In the genomic region with DNA sequence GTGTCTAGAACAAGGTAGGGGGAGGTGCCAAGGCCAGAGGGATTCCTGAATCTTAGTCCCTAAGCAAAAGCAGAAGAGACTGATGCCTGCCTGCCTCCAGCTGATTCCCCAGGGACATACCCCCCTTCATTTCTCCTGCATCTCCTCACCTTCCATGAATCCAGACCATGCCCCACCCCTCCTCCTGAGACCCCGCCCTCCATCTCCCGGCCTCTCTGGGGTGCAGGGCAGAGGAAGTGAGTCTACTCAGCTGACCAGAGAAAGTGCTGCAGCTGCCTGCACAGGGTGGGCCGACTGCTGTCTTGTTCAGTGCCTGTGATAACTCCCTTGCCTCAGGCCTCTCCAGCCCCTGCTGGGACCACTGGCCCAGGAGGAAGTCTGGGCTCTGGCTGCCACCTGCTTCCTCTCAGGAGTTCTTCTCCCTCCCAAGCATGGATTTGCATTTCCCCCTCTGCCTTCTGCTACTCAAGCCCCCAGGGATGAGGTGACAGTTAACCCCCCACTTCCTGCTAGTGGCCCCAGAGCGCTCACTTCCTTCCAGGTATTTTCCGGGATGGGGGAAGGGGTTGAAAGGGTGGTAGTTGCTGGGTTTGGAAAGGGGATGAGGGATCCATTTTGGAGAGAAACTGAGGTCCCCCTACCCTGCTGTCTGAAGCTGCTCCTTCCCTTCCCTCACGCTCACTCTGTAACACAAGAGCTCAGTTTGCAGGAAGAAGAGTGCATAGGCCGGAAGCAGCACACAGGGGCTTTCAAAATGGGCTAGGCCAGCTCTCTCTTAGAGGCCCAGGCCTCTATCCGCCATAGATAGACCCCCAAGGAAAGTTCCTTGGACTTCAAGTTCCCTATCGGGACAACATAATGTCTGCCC, we compare ENCODE assay signal across 7 cellular contexts. TPM values are rescaled to one million over a fixed set of nuclear protein-coding genes. Genes with fewer than 3 reads are reported as not detected.
DNase-seq lines count a peak whose midpoint lies in the region; ATAC-seq and TF ChIP-seq lines count a peak whose summit lies in the region.

No MANE protein-coding gene starts in this region.

- H3K9ac ChIP-seq in IMR-90 (ENCODE audit: low read depth, low read length) (peak overlapping the region; percentile 91), neural progenitor cell (no peak overlapping the region)

- peak overlapping the region; percentile 74 for H3K27ac Mint-ChIP-seq in neural progenitor cell

- peak overlapping the region; percentile 98 for H3K27ac ChIP-seq in IMR-90 (ENCODE audit: insufficient read depth, low read length)
- no peak overlapping the region for H3K27ac ChIP-seq in neural progenitor cell

- peaks cover 3% of the 10 kb centered on the region for H3K36me3 Mint-ChIP-seq in neural progenitor cell

- H3K4me2 ChIP-seq in IMR-90 (ENCODE audit: low read depth, low read length) = peak overlapping the region; percentile 92
- peak overlapping the region; percentile 18 for H3K4me2 ChIP-seq in neural progenitor cell

- TF ChIP-seq CTCF in IMR-90 (conservative IDR thresholded peaks at IDR 0.05; ENCODE audit: low read depth, low read length) (no peak), neural progenitor cell (IDR thresholded peaks at IDR 0.05) (no peak)

- DNase-seq in IMR-90 (peak; percentile 88), neural progenitor cell (ENCODE audit: low spot score) (peak; percentile 26), mucosa of gallbladder (ENCODE audit: low spot score) (no peak), NCI-H1092 (lab: John Stamatoyannopoulos, UW) (no peak)

- H4K91ac ChIP-seq in IMR-90 (ENCODE audit: insufficient read depth, low read depth, low read length) = peak overlapping the region; percentile 99

- H4K8ac ChIP-seq in IMR-90 (ENCODE audit: low read depth in 2 of 2, low read length in 2 of 2) = peak overlapping the region; percentile 99 to 100

- H3K4me1 ChIP-seq in IMR-90 (ENCODE audit: control insufficient read depth, insufficient read depth, low read length) (peaks cover 38% of the 10 kb centered on the region), neural progenitor cell (peaks cover 18% of the 10 kb centered on the region)

- peak overlapping the region; percentile 89 for H3K56ac ChIP-seq in IMR-90 (ENCODE audit: extremely low read depth, insufficient read depth, low read length)

- no peaks in the 10 kb centered on the region for H3K79me2 ChIP-seq in neural progenitor cell (ENCODE audit: low read depth)

- peaks cover 12 to 24% of the 10 kb centered on the region in 2 experiments for H3K79me1 ChIP-seq in IMR-90 (ENCODE audit: low read depth in 1 of 2, low read length in 2 of 2)

- dilution Hi-C loops in IMR-90 (cut with HindIII; ENCODE audit: low sequenced_read_pairs, unreplicated experiment) = no loop called here

- H2BK15ac ChIP-seq in IMR-90 (ENCODE audit: low read depth, low read length) = peak overlapping the region; percentile 94

- peaks cover 6% of the 10 kb centered on the region for H3K27me3 Mint-ChIP-seq in neural progenitor cell (ENCODE audit: insufficient read depth, low read depth)

- CTCF ChIA-PET in IMR-90 (lab: Yijun Ruan, JAX) = no interaction called here

- intact Hi-C loops in IMR-90 (cut with micrococcal nuclease) = no loop called here

- POLR2A ChIA-PET in IMR-90 (lab: Charles Lee; ENCODE audit: unreplicated experiment) = interaction anchor here (2.2 kb wide), 1 partner anchor 13 kb away, joined by 6 read pairs; the partner anchor contains the start of gene SUPT4H1

- peak overlapping the region; percentile 99 for H2AK9ac ChIP-seq in IMR-90 (replicated peaks; ENCODE audit: low read depth, low read length, poor library complexity)

- no peak for TF ChIP-seq RAD21 in IMR-90 (IDR thresholded peaks at IDR 0.05; ENCODE audit: low read length)

- no peaks in the 10 kb centered on the region for H3F3A ChIP-seq in neural progenitor cell (ENCODE audit: low read depth)

- H3K9me3 ChIP-seq in IMR-90 (ENCODE audit: control insufficient read depth, insufficient read depth, low read length) (no peaks in the 10 kb centered on the region), neural progenitor cell (ENCODE audit: low read depth) (no peaks in the 10 kb centered on the region)

- H4K20me1 ChIP-seq in IMR-90 (ENCODE audit: insufficient read depth, low read length) (no peaks in the 10 kb centered on the region), neural progenitor cell (ENCODE audit: low read depth) (no peaks in the 10 kb centered on the region)

- H3K27me3 ChIP-seq in IMR-90 (ENCODE audit: control insufficient read depth, insufficient read depth, low read length) = no peaks in the 10 kb centered on the region
- no peaks in the 10 kb centered on the region for H3K27me3 ChIP-seq in neural progenitor cell

- peak overlapping the region; percentile 98 for H2BK120ac ChIP-seq in IMR-90 (ENCODE audit: low read depth, low read length)

- peaks cover 41% of the 10 kb centered on the region for H3K9me1 ChIP-seq in IMR-90 (ENCODE audit: insufficient read depth, low read length)

- H3K36me3 ChIP-seq in IMR-90 (ENCODE audit: control insufficient read depth, insufficient read depth, low read length) = peaks cover 6% of the 10 kb centered on the region; the same call in 1 of the 2 replicates
- no peaks in the 10 kb centered on the region for H3K36me3 ChIP-seq in neural progenitor cell

- H3K4ac ChIP-seq in IMR-90 (ENCODE audit: low read depth, low read length) = peak overlapping the region; percentile 100

- peak; percentile 77; the same call in 1 of the 2 replicates for TF ChIP-seq POLR2A in IMR-90 (IDR thresholded peaks at IDR 0.05; ENCODE audit: low read depth, low read length)

- peaks cover 31% of the 10 kb centered on the region for H3K4me1 Mint-ChIP-seq in neural progenitor cell

- peak overlapping the region; percentile 97 for H2BK5ac ChIP-seq in IMR-90 (ENCODE audit: low read depth, low read length, poor library complexity, severe bottlenecking)

- H3K14ac ChIP-seq in IMR-90 (replicated peaks; ENCODE audit: low read depth, low read length) = peak overlapping the region; percentile 100

- H3K9me3 Mint-ChIP-seq in neural progenitor cell = peaks cover 2% of the 10 kb centered on the region

- H2BK20ac ChIP-seq in IMR-90 (ENCODE audit: low read depth, low read length) = peak overlapping the region; percentile 94

- H3K4me3 Mint-ChIP-seq in neural progenitor cell = no peak overlapping the region

- 100% methylated on average over 1 of the region's 9 CpGs; no CpG with 5 or more reads in 1 of the 2 experiments for WGBS in IMR-90 (ENCODE audit: extremely low coverage in 2 of 2, insufficient read length in 1 of 2), 2 experiments

- H2AFZ ChIP-seq in IMR-90 (replicated peaks; ENCODE audit: low read length, poor library complexity) = peak overlapping the region; percentile 90
- H2AFZ ChIP-seq in neural progenitor cell (replicated peaks) = peak overlapping the region; percentile 21

- H2AK5ac ChIP-seq in IMR-90 (ENCODE audit: low read depth, low read length) = peak overlapping the region; percentile 100

- in situ Hi-C loops in IMR-90 (cut with MboI; ENCODE audit: low sequenced_read_pairs) = loop anchor here (25.0 kb wide), 1 partner anchor 477 kb away; the partner anchor contains the start of gene MRPS23

- ATAC-seq in GM19395 (IDR thresholded peaks at IDR 0.05; ENCODE audit: unreplicated experiment) (peak; percentile 29), IMR-90 (ENCODE audit: low read depth) (peak; percentile 70), esophagus mucosa (peak; percentile 28)
- peak; percentile 14 to 18 for ATAC-seq in activated CD4-positive, CD25-positive, alpha-beta regulatory T cell treated with anti-CD3 and anti-CD28 coated beads, Interleukin-2, amount 50 U/mL, for 24 hours

- H3K18ac ChIP-seq in IMR-90 (ENCODE audit: low read depth, low read length) = peak overlapping the region; percentile 94

- H3K23ac ChIP-seq in IMR-90 (ENCODE audit: low read depth, low read length) = peak overlapping the region; percentile 98

- H3K4me3 ChIP-seq in IMR-90 (ENCODE audit: insufficient read depth, low read depth, low read length) (peak overlapping the region; percentile 45), neural progenitor cell (no peak overlapping the region)

- BruUV-seq in IMR-90 (replicated peaks; lab: Mats Ljungman, UMichigan) = no TSS peak

- peak overlapping the region; percentile 99 for H4K5ac ChIP-seq in IMR-90 (ENCODE audit: low read depth, low read length)

TF ChIP-seq in IMR-90, 13 proteins besides CTCF, POLR2A, EP300 and RAD21:
- TF ChIP-seq CEBPB (IDR thresholded peaks at IDR 0.05; ENCODE audit: low read depth, low read length) (no peak), MXI1 (IDR thresholded peaks at IDR 0.05; ENCODE audit: borderline replicate concordance, low read depth, low read length) (0 out of 2 replicates have a peak, but pooled peaks have one; percentile 18), RCOR1 (IDR thresholded peaks at IDR 0.05; ENCODE audit: insufficient replicate concordance, low read length) (no peak)
- TF ChIP-seq, protein P1, sequence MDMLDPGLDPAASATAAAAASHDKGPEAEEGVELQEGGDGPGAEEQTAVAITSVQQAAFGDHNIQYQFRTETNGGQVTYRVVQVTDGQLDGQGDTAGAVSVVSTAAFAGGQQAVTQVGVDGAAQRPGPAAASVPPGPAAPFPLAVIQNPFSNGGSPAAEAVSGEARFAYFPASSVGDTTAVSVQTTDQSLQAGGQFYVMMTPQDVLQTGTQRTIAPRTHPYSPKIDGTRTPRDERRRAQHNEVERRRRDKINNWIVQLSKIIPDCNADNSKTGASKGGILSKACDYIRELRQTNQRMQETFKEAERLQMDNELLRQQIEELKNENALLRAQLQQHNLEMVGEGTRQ (IDR thresholded peaks at IDR 0.05; ENCODE audit: low read depth, low read length) = peak; percentile 24; the same call in 1 of the 2 replicates

RNA-seq across cellular contexts. Expression of gene TSPOAP1, which starts 10.5 kb away (rescaled TPM):
- total RNA-seq in IMR-90 (2012; rRNA removed) = 0.56 and 0.90 TPM in 2 replicates
- 1.2 and 1.6 TPM in 2 replicates for polyA plus RNA-seq in IMR-90 (2012; rRNA removed)
- polyA plus RNA-seq in IMR-90 (2012; cell fraction: cytosol; rRNA removed) = 0.18 and 0.74 TPM in 2 replicates
- 9.6 and 10.6 TPM in 2 replicates for polyA plus RNA-seq in IMR-90 (2012; cell fraction: nucleus; rRNA removed; ENCODE audit: low replicate concordance)
- total RNA-seq in esophagus mucosa = 2.6 TPM
- total RNA-seq in neural progenitor cell (ENCODE audit: low replicate concordance) = 13.8 and 48.7 TPM in 2 replicates
- 30.2 TPM for total RNA-seq in mucosa of gallbladder

RNA-seq across cellular contexts. Expression of gene SUPT4H1, which starts 12.9 kb away (rescaled TPM):
- total RNA-seq in IMR-90 (2012; rRNA removed) = 51.6 and 83.6 TPM in 2 replicates
- polyA plus RNA-seq in IMR-90 (2012; rRNA removed) = 97.3 and 129 TPM in 2 replicates
- polyA plus RNA-seq in IMR-90 (2012; cell fraction: cytosol; rRNA removed) = 64.1 and 109 TPM in 2 replicates
- polyA plus RNA-seq in IMR-90 (2012; cell fraction: nucleus; rRNA removed; ENCODE audit: low replicate concordance) = 30.0 and 85.6 TPM in 2 replicates
- total RNA-seq in esophagus mucosa = 58.3 TPM
- total RNA-seq in neural progenitor cell (ENCODE audit: low replicate concordance) = 60.2 and 103 TPM in 2 replicates
- total RNA-seq in mucosa of gallbladder = 72.4 TPM

RNA-seq across cellular contexts. Expression of gene MPO, which starts 58.4 kb away (rescaled TPM):
- not detected in 2 replicates for total RNA-seq in IMR-90 (2012; rRNA removed)
- polyA plus RNA-seq in IMR-90 (2012; rRNA removed) = not detected in 2 replicates
- polyA plus RNA-seq in IMR-90 (2012; cell fraction: cytosol; rRNA removed) = 0.03 TPM in 1 of 2 replicates, not detected in the other
- polyA plus RNA-seq in IMR-90 (2012; cell fraction: nucleus; rRNA removed; ENCODE audit: low replicate concordance) = 0.02 TPM in 1 of 2 replicates, not detected in the other
- not detected for total RNA-seq in esophagus mucosa
- total RNA-seq in neural progenitor cell (ENCODE audit: low replicate concordance) = not detected in 2 replicates
- total RNA-seq in mucosa of gallbladder = 0.06 TPM

Comparison
In these comparisons a context has a peak if more than half of its experiments do, and no peak if none do; other contexts are left out.
1. ATAC-seq: peak in every context shown above with its lines; median percentile 70 in IMR-90; 29 in GM19395; 28 in esophagus mucosa; 16 in activated CD4-positive, CD25-positive, alpha-beta regulatory T cell treated with anti-CD3 and anti-CD28 coated beads, Interleukin-2, amount 50 U/mL, for 24 hours.
2. DNase-seq: peak in IMR-90 (single experiment) and neural progenitor cell (single experiment); none in mucosa of gallbladder (single experiment) and NCI-H1092 (single experiment).